Comparison of ENCODE assay signal across 8 cellular contexts in genomic region chr1:23019094-23019850, GRCh38. TPM values are rescaled to one million over a fixed set of nuclear protein-coding genes. Genes with fewer than 3 reads are reported as not detected.
DNase-seq lines count a peak whose midpoint lies in the region; ATAC-seq and TF ChIP-seq lines count a peak whose summit lies in the region.

Gene KDM1A (plus strand): TSS chr1:23019468. CDS start chr1:23019597, 129 bp downstream.

- CTCF ChIA-PET in T-cell (lab: Charles Lee): no interaction called here

- peak within 1 kb of the TSS; percentile 80 for H3K4me3 ChIP-seq in GM12875 (ENCODE audit: low read depth, low read length)

- DNase-seq in NCI-H1417 treated with DMSO at 0.1 percent for 48 hours (lab: John Stamatoyannopoulos, UW) (peak; percentile 92), T-cell (peak; percentile 84 to 96 (median 92)), cardiac septum (ENCODE audit: low spot score) (peak; percentile 98), pons (ENCODE audit: low spot score) (peak; percentile 96), type B pancreatic cell (ENCODE audit: extremely low spot score, unreplicated experiment) (peak; percentile 97)

- ATAC-seq in HG02763 (IDR thresholded peaks at IDR 0.05; ENCODE audit: unreplicated experiment) (peak; percentile 92), T-cell (replicated peaks in 1 of 4) (peak; percentile 98 to 99 (median 99))

- H3K4me3 Mint-ChIP-seq in T-cell (peak within 1 kb of the TSS; percentile 90 to 98 (median 96)), type B pancreatic cell (peak within 1 kb of the TSS; percentile 99)

- H3K27me3 Mint-ChIP-seq in T-cell (no peaks in the 10 kb centered on the region), type B pancreatic cell (no peaks in the 10 kb centered on the region)

- H3K27ac ChIP-seq in adipose tissue (ENCODE audit: low read depth, low read length): no peak within 1 kb of the TSS

- intact Hi-C loops in cardiac septum (cut with DNase I): no loop called here

- TF ChIP-seq CTCF in GM12875 (IDR thresholded peaks at IDR 0.05; ENCODE audit: borderline replicate concordance, insufficient read depth, low read depth, low read length): 0 out of 2 replicates have a peak, but pooled peaks have one; percentile 27
- peak; percentile 43 for TF ChIP-seq CTCF in type B pancreatic cell (conservative IDR thresholded peaks at IDR 0.05)

- WGBS in adipose tissue, 3 donors: 0 to 1% (median 0%) methylated on average over 63 to 84 of the region's 84 CpGs

- peaks cover 6% of the 10 kb centered on the region for H3K36me3 Mint-ChIP-seq in T-cell
- peaks cover 18% of the 10 kb centered on the region for H3K36me3 Mint-ChIP-seq in type B pancreatic cell

- H3K27ac Mint-ChIP-seq in T-cell (peak within 1 kb of the TSS; percentile 90), type B pancreatic cell (peak within 1 kb of the TSS; percentile 93)

- H3K4me1 Mint-ChIP-seq in T-cell (peaks cover 47 to 50% (median 49%) of the 10 kb centered on the region in 3 donors), type B pancreatic cell (ENCODE audit: unreplicated experiment) (peaks cover 11% of the 10 kb centered on the region)

- H3K9me3 Mint-ChIP-seq in T-cell (peaks cover 5 to 8% (median 7%) of the 10 kb centered on the region in 3 donors), type B pancreatic cell (no peaks in the 10 kb centered on the region)

- POLR2A ChIA-PET in T-cell (lab: Charles Lee): no interaction called here

RNA-seq across cellular contexts. Expression of gene KDM1A, which starts in this region (rescaled TPM):
- total RNA-seq in T-cell: 10 to 100 TPM; 40.8 to 49.3 (median 45.9) TPM
- 10 to 100 TPM; 20.1 to 24.9 (median 21.0) TPM for polyA plus RNA-seq in adipose tissue
- 25.8 TPM for total RNA-seq in cardiac septum
- total RNA-seq in type B pancreatic cell (ENCODE audit: low replicate concordance): 98.8 and 155 TPM in 2 replicates
